Comparison of ENCODE assay signal across 8 cellular contexts in genomic region chr6:34248198-34248726, GRCh38. TPM values are rescaled to one million over a fixed set of nuclear protein-coding genes. Genes with fewer than 3 reads are reported as not detected.
DNase-seq lines count a peak whose midpoint lies in the region; ATAC-seq and TF ChIP-seq lines count a peak whose summit lies in the region.

No MANE protein-coding gene starts in this region.

- TF ChIP-seq CTCF in DOHH2 (IDR thresholded peaks at IDR 0.05; ENCODE audit: low read depth, low read length, poor library complexity, severe bottlenecking) = no peak
- no peak for TF ChIP-seq CTCF in esophagus muscularis mucosa (IDR thresholded peaks at IDR 0.05)

- H3K4me3 ChIP-seq in DOHH2 (ENCODE audit: low read length) (peak overlapping the region; percentile 96), esophagus muscularis mucosa (peak overlapping the region; percentile 74 to 84 (median 80)), aorta (ENCODE audit: low read length in 2 of 2) (peak overlapping the region; percentile 6 to 49)
- peak overlapping the region; percentile 79 for H3K4me3 ChIP-seq in Jurkat, Clone E6-1 (ENCODE audit: low read length)

- peaks cover 5% of the 10 kb centered on the region for H3K79me2 ChIP-seq in DOHH2 (ENCODE audit: control insufficient read depth, low read length)

- WGBS in esophagus muscularis mucosa = 36% methylated on average over 4 of the region's 17 CpGs
- WGBS in aorta, 2 donors = 13% methylated on average over 17 of the region's 17 CpGs

- H3K27ac ChIP-seq in DOHH2 (ENCODE audit: low read depth, low read length) (peak overlapping the region; percentile 51), esophagus muscularis mucosa (replicated peaks in 1 of 4) (peak overlapping the region; percentile 84 to 91 (median 90)), aorta (ENCODE audit: low read depth in 1 of 2, low read length in 2 of 2) (peak overlapping the region in 1 of 2 donors; percentile 23)

- peak; percentile 10 for ATAC-seq in GM21381 (IDR thresholded peaks at IDR 0.05; ENCODE audit: unreplicated experiment)
- peak; percentile 12 to 17 for ATAC-seq in naive B cell (ENCODE audit: low read depth in 2 of 2)
- peak; percentile 63 for ATAC-seq in aorta (ENCODE audit: low FRiP score)

- H4K20me1 ChIP-seq in DOHH2 (ENCODE audit: control insufficient read depth, insufficient read depth, low read depth, low read length) = 0 out of 2 replicates have a peak, but pooled peaks cover 9% of the 10 kb centered on the region

- intact Hi-C loops in esophagus muscularis mucosa (cut with DNase I) = loop anchor here (2.0 to 10.0 kb wide), 4 partner anchors 51 to 357 kb away; partner anchors contain the start of gene NUDT3
- intact Hi-C loops in aorta (cut with DNase I) = loop anchor here in 1 of 2 donors (2.0 to 5.0 kb wide), 2 partner anchors 144 to 167 kb away; partner anchors contain the start of gene NUDT3

- peak overlapping the region; percentile 96 to 98 (median 98) for H3K27ac Mint-ChIP-seq in naive B cell

- H3K9me3 Mint-ChIP-seq in naive B cell = no peaks in the 10 kb centered on the region

- no peaks in the 10 kb centered on the region for H3K9me2 ChIP-seq in DOHH2 (replicated peaks; ENCODE audit: control insufficient read depth, low read length)

- H3K36me3 Mint-ChIP-seq in naive B cell = no peaks in the 10 kb centered on the region

- peaks cover 43% of the 10 kb centered on the region for H3F3A ChIP-seq in DOHH2 (ENCODE audit: control insufficient read depth, insufficient read depth)

- H3K36me3 ChIP-seq in DOHH2 (ENCODE audit: control insufficient read depth, low read length) = peaks cover 32% of the 10 kb centered on the region
- peaks cover 0 to 2% (median 0%) of the 10 kb centered on the region in 4 donors for H3K36me3 ChIP-seq in esophagus muscularis mucosa
- no peaks in the 10 kb centered on the region for H3K36me3 ChIP-seq in aorta (ENCODE audit: control insufficient read depth in 1 of 2, insufficient read depth in 2 of 2, low read length in 1 of 2)

- no peak for TF ChIP-seq EP300 in esophagus muscularis mucosa (IDR thresholded peaks at IDR 0.05)

- H3K9me3 ChIP-seq in DOHH2 (ENCODE audit: control insufficient read depth, insufficient read depth, low read length) = no peaks in the 10 kb centered on the region
- no peaks in the 10 kb centered on the region for H3K9me3 ChIP-seq in esophagus muscularis mucosa
- H3K9me3 ChIP-seq in aorta (ENCODE audit: control insufficient read depth, low read length) = no peaks in the 10 kb centered on the region

- no peak for TF ChIP-seq POLR2A in esophagus muscularis mucosa (IDR thresholded peaks at IDR 0.05; ENCODE audit: low read depth)

- no peak for DNase-seq in Jurkat, Clone E6-1 (ENCODE audit: low read depth, low spot score)
- DNase-seq in activated CD8-positive, alpha-beta memory T cell treated with anti-CD3 and anti-CD28 coated beads for 24 hours = peak; percentile 80
- DNase-seq in esophagus muscularis mucosa (ENCODE audit: extremely low spot score) = no peak
- DNase-seq in naive B cell = peak; percentile 40
- DNase-seq in aorta = peak; percentile 84 to 87
- DNase-seq in HPDE6-E6E7 (ENCODE audit: extremely low spot score) = no peak

- H3K27me3 ChIP-seq in DOHH2 (ENCODE audit: control insufficient read depth, low read length) (no peaks in the 10 kb centered on the region), esophagus muscularis mucosa (no peaks in the 10 kb centered on the region), aorta (ENCODE audit: control insufficient read depth in 1 of 2, insufficient read depth in 2 of 2, low read length in 1 of 2) (no peaks in the 10 kb centered on the region)

- no peaks in the 10 kb centered on the region for H3K27me3 Mint-ChIP-seq in naive B cell

- peaks cover 42% of the 10 kb centered on the region for H3K4me1 ChIP-seq in DOHH2 (ENCODE audit: control insufficient read depth, low read length)
- peaks cover 33 to 52% (median 45%) of the 10 kb centered on the region in 4 donors for H3K4me1 ChIP-seq in esophagus muscularis mucosa
- H3K4me1 ChIP-seq in aorta (ENCODE audit: control insufficient read depth in 1 of 2, insufficient read depth in 2 of 2, low read length in 2 of 2) = no peaks in the 10 kb centered on the region

- H3K4me1 Mint-ChIP-seq in naive B cell = peaks cover 27 to 55% (median 45%) of the 10 kb centered on the region in 3 donors

- peak overlapping the region; percentile 99 for H3K4me2 ChIP-seq in DOHH2 (ENCODE audit: low read length)

- peak overlapping the region; percentile 88 to 97 (median 96) for H3K4me3 Mint-ChIP-seq in naive B cell

RNA-seq across cellular contexts. Expression of gene SMIM29, which starts 0.5 kb away (rescaled TPM):
- polyA plus RNA-seq in Jurkat, Clone E6-1 (2012; ENCODE audit: insufficient read depth, insufficient read length) = 21.1 TPM
- total RNA-seq in esophagus muscularis mucosa (10 to 100 TPM; 21.2 to 26.3 (median 23.4) TPM), aorta (10 to 100 TPM; 14.0 to 20.0 TPM)
- polyA plus RNA-seq in naive B cell (ENCODE audit: low read depth in 6 of 6) (100 to 1,000 TPM in 3 of 6 donors, 10 to 100 TPM in 3; 91.2 to 127 (median 99.0) TPM), aorta (10 to 100 TPM; 32.4 to 46.0 TPM)

RNA-seq across cellular contexts. Expression of gene HMGA1, which starts 11.6 kb away (rescaled TPM):
- 492 TPM for polyA plus RNA-seq in Jurkat, Clone E6-1 (2012; ENCODE audit: insufficient read depth, insufficient read length)
- 10 to 100 TPM in 3 of 4 donors, 1 to 10 TPM in 1; 8.3 to 27.2 (median 17.5) TPM for total RNA-seq in esophagus muscularis mucosa
- polyA plus RNA-seq in naive B cell (ENCODE audit: low read depth in 6 of 6) = 10 to 100 TPM; 17.2 to 38.1 (median 31.2) TPM
- 10 to 100 TPM; 18.0 to 19.2 TPM for total RNA-seq in aorta
- polyA plus RNA-seq in aorta = 10 to 100 TPM; 11.0 to 25.5 TPM

Comparison
In these comparisons a context has a peak if more than half of its experiments do, and no peak if none do; other contexts are left out.
1. H3K4me3 ChIP-seq: peak in every context shown above with its lines; median percentile 96 in DOHH2; 80 in esophagus muscularis mucosa; 79 in Jurkat, Clone E6-1; 28 in aorta.
2. ATAC-seq: peak in every context shown above with its lines; median percentile 63 in aorta; 14 in naive B cell; 10 in GM21381.
3. DNase-seq: peak in activated CD8-positive, alpha-beta memory T cell treated with anti-CD3 and anti-CD28 coated beads for 24 hours (single experiment), naive B cell (single experiment) and aorta (2 of 2); none in Jurkat, Clone E6-1 (single experiment), esophagus muscularis mucosa (single experiment) and HPDE6-E6E7 (single experiment).